ENCODE assay signal across 30 cellular contexts in genomic region chrX:31117195-31117594, GRCh38. TPM values are rescaled to one million over a fixed set of nuclear protein-coding genes. Genes with fewer than 3 reads are reported as not detected.
"Had no signal": no experiment of that assay in that cellular context is flagged by ENCODE, and none has a peak within 500 bp of the region (broad histone marks: within the 10 kb centered on the region; RNA-seq: fewer than 3 reads in every experiment).

No MANE protein-coding gene starts in this region.

- FAIRE-seq: TTC549 had no signal

- H3K36me3 ChIP-seq: breast epithelium had no signal

- H3K9me3 ChIP-seq: breast epithelium had no signal

- H3K4me3 ChIP-seq: breast epithelium, SK-N-MC had no signal

- ATAC-seq: activated T-cell treated with anti-CD3 and anti-CD28 coated beads, Interleukin-2, amount 50 U/mL, for 72 hours; Panc1; Right ventricle myocardium inferior; T-cell had no signal

- DNase-seq: activated B cell treated with CpG ODN at 0.5 μM for 24 hours; activated CD4-positive, alpha-beta T cell treated with anti-CD3 and anti-CD28 coated beads for 1 hour; activated CD4-positive, alpha-beta T cell treated with anti-CD3 and anti-CD28 coated beads, Interleukin-2, amount 10 ng/mL, durations not matched to agents 24 days and 14 days; activated CD4-positive, alpha-beta T cell treated with anti-CD3 and anti-CD28 coated beads, Interleukin-2, amount 50 U/mL, for 48 hours; activated CD8-positive, alpha-beta memory T cell treated with anti-CD3 and anti-CD28 coated beads for 24 hours; activated gamma-delta T cell treated with Interleukin-2 at 50 U/mL for 16 hours; activated naive CD4-positive, alpha-beta T cell treated with anti-CD3 and anti-CD28 coated beads, Interleukin-2, amount 10 ng/mL, durations not matched to agents 7 days and 5 days; activated naive CD8-positive, alpha-beta T cell treated with anti-CD3 and anti-CD28 coated beads for 36 hours; activated T-cell treated with anti-CD3 and anti-CD28 coated beads, Interleukin-2, amount 50 U/mL, for 72 hours; anterior cingulate cortex; MM.1S; NCI-H1105; NCI-H1436; NCI-H187; NCI-H2081; NCI-H510A treated with DMSO at 0.1 percent for 48 hours; NCI-H69; NK-92 treated with Interleukin-12 subunit alpha and Interleukin-12 subunit beta, amount 100 ng/mL, for 24 hours; OCI-M1; RPMI8226; T-cell; T-helper 2 cell; T1000 had no signal

- H3K4me1 ChIP-seq: breast epithelium had no signal

- H3K27ac ChIP-seq: breast epithelium, SK-N-MC had no signal

RNA-seq across cellular contexts. Expression of gene FTHL17, which starts 45.4 kb away (rescaled TPM):
- total RNA-seq: activated B cell treated with CpG ODN at 0.5 μM for 24 hours; activated CD4-positive, alpha-beta T cell treated with anti-CD3 and anti-CD28 coated beads, Interleukin-2, amount 10 ng/mL, durations not matched to agents 24 days and 14 days; activated naive CD8-positive, alpha-beta T cell treated with anti-CD3 and anti-CD28 coated beads for 36 hours; activated T-cell treated with anti-CD3 and anti-CD28 coated beads, Interleukin-2, amount 50 U/mL, for 72 hours; activated T-helper 2 cell treated with anti-CD3 and anti-CD28 coated beads, Interferon-gamma antibody, Interleukin-2, Interleukin-4, amounts not matched to agents 10 μg/mL and 5 μg/mL and 100 μg/mL, durations not matched to agents 14 hours and 24 hours and 36 hours; breast epithelium; Right ventricle myocardium inferior; T-cell had no signal
- polyA plus RNA-seq: adipose tissue had no signal
